Comparison of ENCODE assay signal across 16 cellular contexts in genomic region chr20:58833921-58834320, GRCh38.
"Had no signal": no experiment of that assay in that cellular context is flagged by ENCODE, and none has a peak within 500 bp of the region (broad histone marks: within the 10 kb centered on the region; RNA-seq: fewer than 3 reads in every experiment).

No MANE protein-coding gene starts in this region.

- H3K4me3 Mint-ChIP-seq: activated naive CD4-positive, alpha-beta T cell treated with anti-CD3 and anti-CD28 coated beads, Interleukin-2, amount 50 U/mL, for 24 hours; mesothelial cell of epicardium; natural killer cell treated with Interleukin-12 subunit alpha and Interleukin-12 subunit beta and Interleukin-15 and Interleukin-18, amount 100 ng/mL, for 72 hours had no signal

- DNase-seq: activated CD4-positive, alpha-beta T cell treated with anti-CD3 and anti-CD28 coated beads, Interleukin-2, amount 50 U/mL, for 4 hours; activated gamma-delta T cell; foreskin keratinocyte; glutamatergic neuron; hypothalamus; stimulated activated CD8-positive, alpha-beta memory T cell treated with anti-CD3 and anti-CD28 coated beads, Interleukin-4, amount 100 ng/mL, for 48 hours; stimulated activated naive CD4-positive, alpha-beta T cell; thyroid gland had no signal

- H3K4me1 ChIP-seq: foreskin keratinocyte, parathyroid adenoma had no signal

- H2AFZ ChIP-seq: parathyroid adenoma had no signal

- H3K27me3 ChIP-seq: thyroid gland had no signal

- H3K36me3 ChIP-seq: cardiac muscle cell, neutrophil, thyroid gland had no signal

- H3K4me1 Mint-ChIP-seq: activated naive CD4-positive, alpha-beta T cell treated with anti-CD3 and anti-CD28 coated beads, Interleukin-2, amount 50 U/mL, for 24 hours had no signal

- H3K9me3 Mint-ChIP-seq: activated naive CD4-positive, alpha-beta T cell treated with anti-CD3 and anti-CD28 coated beads, Interleukin-2, amount 50 U/mL, for 24 hours had no signal

- H3K4me3 ChIP-seq: cardiac muscle cell, lung, thyroid gland had no signal

- H3K36me3 Mint-ChIP-seq: activated naive CD4-positive, alpha-beta T cell treated with anti-CD3 and anti-CD28 coated beads, Interleukin-2, amount 50 U/mL, for 24 hours; natural killer cell treated with Interleukin-12 subunit alpha and Interleukin-12 subunit beta and Interleukin-15 and Interleukin-18, amount 100 ng/mL, for 72 hours had no signal

- ATAC-seq: foreskin keratinocyte; natural killer cell treated with Interleukin-12 subunit alpha and Interleukin-12 subunit beta and Interleukin-15 and Interleukin-18, amount 100 ng/mL, for 72 hours; sciatic nerve had no signal

- H3K27ac ChIP-seq: cardiac muscle cell, foreskin keratinocyte, neutrophil, parathyroid adenoma, thyroid gland had no signal

- H3K79me2 ChIP-seq: parathyroid adenoma had no signal

- H3K9me3 ChIP-seq: neutrophil, thyroid gland had no signal

- H3K9ac ChIP-seq: parathyroid adenoma had no signal
